In genomic region chr6:63975685-63976084, GRCh38 we compare ENCODE assay signal across 22 cellular contexts.
"Had no signal": no experiment of that assay in that cellular context is flagged by ENCODE, and none has a peak within 500 bp of the region (broad histone marks: within the 10 kb centered on the region; RNA-seq: fewer than 3 reads in every experiment).

No MANE protein-coding gene starts in this region.

- H3K9me3 Mint-ChIP-seq: activated CD4-positive, alpha-beta memory T cell treated with anti-CD3 and anti-CD28 coated beads, Interleukin-2, amount 10 ng/mL, durations not matched to agents 7 days and 5 days; activated naive CD4-positive, alpha-beta T cell treated with anti-CD3 and anti-CD28 coated beads, Interleukin-2, amount 50 U/mL, for 72 hours; activated T-cell treated with anti-CD3 and anti-CD28 coated beads, Interleukin-2, amount 50 U/mL, for 24 hours had no signal

- ATAC-seq: activated naive CD4-positive, alpha-beta T cell treated with anti-CD3 and anti-CD28 coated beads, Interleukin-2, amount 50 U/mL, for 72 hours; heart left ventricle; left cardiac atrium; natural killer cell; WTC11 had no signal

- H3K36me3 ChIP-seq: esophagus squamous epithelium, heart left ventricle, neutrophil, tibial artery, uterus had no signal

- H3K27me3 Mint-ChIP-seq: activated CD4-positive, alpha-beta memory T cell treated with anti-CD3 and anti-CD28 coated beads, Interleukin-2, amount 10 ng/mL, durations not matched to agents 7 days and 5 days; activated T-cell treated with anti-CD3 and anti-CD28 coated beads, Interleukin-2, amount 50 U/mL, for 24 hours had no signal

- H3K4me3 ChIP-seq: coronary artery, esophagus squamous epithelium, heart left ventricle, tibial artery, uterus had no signal

- H3K9me3 ChIP-seq: esophagus squamous epithelium, heart left ventricle, neutrophil, tibial artery, uterus had no signal

- H3K4me1 ChIP-seq: esophagus squamous epithelium, heart left ventricle, parathyroid adenoma, tibial artery, uterus had no signal

- H3K4me1 Mint-ChIP-seq: activated CD4-positive, alpha-beta memory T cell treated with anti-CD3 and anti-CD28 coated beads, Interleukin-2, amount 10 ng/mL, durations not matched to agents 7 days and 5 days; natural killer cell; WTC11 had no signal

- DNase-seq: activated CD4-positive, alpha-beta memory T cell treated with anti-CD3 and anti-CD28 coated beads, Interleukin-2, amount 10 ng/mL, durations not matched to agents 7 days and 5 days; activated CD4-positive, alpha-beta T cell treated with anti-CD3 and anti-CD28 coated beads for 4 hours; activated gamma-delta T cell; activated T-cell treated with anti-CD3 and anti-CD28 coated beads, Interleukin-2, amount 50 U/mL, for 24 hours; amniotic stem cell; central memory CD4-positive, alpha-beta T cell; esophagus squamous epithelium; foreskin melanocyte; heart left ventricle; left cardiac atrium; mesendoderm; natural killer cell; stimulated activated CD4-positive, alpha-beta T cell treated with anti-CD3 and anti-CD28 coated beads, Interleukin-2, amount 100 ng/mL, for 48 hours; stimulated activated naive CD4-positive, alpha-beta T cell; T-helper 2 cell; tibial artery; uterus had no signal

- H3K9ac ChIP-seq: parathyroid adenoma had no signal

- H2AFZ ChIP-seq: parathyroid adenoma had no signal

- H3K27ac ChIP-seq: coronary artery, esophagus squamous epithelium, heart left ventricle, neutrophil, parathyroid adenoma, tibial artery, uterus had no signal

- H3K27ac Mint-ChIP-seq: activated CD4-positive, alpha-beta memory T cell treated with anti-CD3 and anti-CD28 coated beads, Interleukin-2, amount 10 ng/mL, durations not matched to agents 7 days and 5 days; activated naive CD4-positive, alpha-beta T cell treated with anti-CD3 and anti-CD28 coated beads, Interleukin-2, amount 50 U/mL, for 72 hours; activated T-cell treated with anti-CD3 and anti-CD28 coated beads, Interleukin-2, amount 50 U/mL, for 24 hours; natural killer cell; WTC11 had no signal

- H3K36me3 Mint-ChIP-seq: activated naive CD4-positive, alpha-beta T cell treated with anti-CD3 and anti-CD28 coated beads, Interleukin-2, amount 50 U/mL, for 72 hours; natural killer cell; WTC11 had no signal

- H3K4me3 Mint-ChIP-seq: activated CD4-positive, alpha-beta memory T cell treated with anti-CD3 and anti-CD28 coated beads, Interleukin-2, amount 10 ng/mL, durations not matched to agents 7 days and 5 days; activated T-cell treated with anti-CD3 and anti-CD28 coated beads, Interleukin-2, amount 50 U/mL, for 24 hours; natural killer cell; WTC11 had no signal

- H3K79me2 ChIP-seq: parathyroid adenoma had no signal

- H3K27me3 ChIP-seq: esophagus squamous epithelium, heart left ventricle, neutrophil, tibial artery, uterus had no signal
